22 cellular contexts compared by ENCODE assay signal in the genomic region with DNA sequence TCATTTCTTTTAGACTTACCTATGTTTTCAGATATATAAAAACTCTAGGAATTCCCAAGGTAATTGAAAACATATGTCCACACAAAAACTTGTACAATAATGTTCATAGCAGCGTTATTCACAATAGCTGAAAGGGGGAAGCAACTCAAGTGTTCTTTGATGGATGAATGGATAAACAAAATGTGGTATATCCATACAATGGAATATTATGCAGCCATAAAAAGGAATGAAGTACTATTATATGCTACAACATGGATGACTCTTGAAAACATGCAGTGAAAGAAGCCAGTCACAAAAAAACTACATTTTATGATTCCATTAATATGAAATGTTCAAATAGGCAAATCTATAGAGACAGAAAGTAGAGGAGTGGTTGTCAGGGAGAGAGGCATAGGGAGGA.
DNase-seq lines count a peak whose midpoint lies in the region; ATAC-seq, FAIRE-seq and TF ChIP-seq lines count a peak whose summit lies in the region.
"Had no signal": no experiment of that assay in that cellular context is flagged by ENCODE, and none has a peak within 500 bp of the region (broad histone marks: within the 10 kb centered on the region; RNA-seq: fewer than 3 reads in every experiment).

No MANE protein-coding gene starts in this region.

- no peak for ATAC-seq in SK-N-SH treated with all-trans-retinoic acid at 6 μM for 48 hours
- ATAC-seq in foreskin keratinocyte, result no peak
- ATAC-seq: gastrocnemius medialis had no signal

- H3K36me3 ChIP-seq in right atrium auricular region, result no peaks in the 10 kb centered on the region
- H3K36me3 ChIP-seq: brain microvascular endothelial cell, gastrocnemius medialis, Peyer's patch had no signal

- no peak overlapping the region for H3K4me3 ChIP-seq in right atrium auricular region
- H3K4me3 ChIP-seq: gastrocnemius medialis, Peyer's patch, SK-N-MC had no signal

- intact Hi-C loops in activated CD4-positive, alpha-beta T cell treated with anti-CD3 and anti-CD28 coated beads, Interleukin-2, amount 10 ng/mL, durations not matched to agents 24 days and 14 days (cut with micrococcal nuclease), result loop anchor here (5.0 to 10.0 kb wide), 4 partner anchors 125 to 948 kb away; partner anchors contain the start of gene DEGS1

- peaks cover 43% of the 10 kb centered on the region for H3K4me1 Mint-ChIP-seq in activated CD4-positive, alpha-beta T cell treated with anti-CD3 and anti-CD28 coated beads, Interleukin-2, amount 10 ng/mL, durations not matched to agents 24 days and 14 days

- no peak for DNase-seq in activated CD4-positive, alpha-beta T cell treated with anti-CD3 and anti-CD28 coated beads, Interleukin-2, amount 10 ng/mL, durations not matched to agents 24 days and 14 days
- no peak for DNase-seq in activated CD4-positive, alpha-beta T cell treated with anti-CD3 and anti-CD28 coated beads, Interleukin-2, amount 50 U/mL, for 1 hour
- DNase-seq in GM19239 (ENCODE audit: insufficient read length, low spot score), result no peak
- DNase-seq in foreskin keratinocyte, result no peak
- no peak for DNase-seq in AG08395 (ENCODE audit: low spot score)
- no peak for DNase-seq in GM10248 (ENCODE audit: extremely low spot score)
- no peak for DNase-seq in right atrium auricular region (ENCODE audit: low spot score)
- DNase-seq: activated CD4-positive, alpha-beta T cell treated with anti-CD3 and anti-CD28 coated beads, Interleukin-2, amount 50 U/mL, for 4 hours; activated gamma-delta T cell treated with Interleukin-2 at 50 U/mL for 16 hours; brain microvascular endothelial cell; C1 segment of cervical spinal cord; DMS153; gastrocnemius medialis; Kasumi-1; kidney glomerular epithelial cell; midbrain; NCI-H1105 treated with DMSO at 0.1 percent for 48 hours; NCI-H748 treated with DMSO at 0.1 percent for 48 hours; Peyer's patch had no signal

- no peaks in the 10 kb centered on the region for H3K9me3 ChIP-seq in right atrium auricular region
- H3K9me3 ChIP-seq: gastrocnemius medialis, Peyer's patch had no signal

- H3K36me3 Mint-ChIP-seq in activated CD4-positive, alpha-beta T cell treated with anti-CD3 and anti-CD28 coated beads, Interleukin-2, amount 10 ng/mL, durations not matched to agents 24 days and 14 days (ENCODE audit: low read depth), result no peaks in the 10 kb centered on the region

- no peak for TF ChIP-seq CTCF in foreskin keratinocyte (conservative IDR thresholded peaks at IDR 0.05)
- TF ChIP-seq CTCF in GM10248 (IDR thresholded peaks at IDR 0.05; ENCODE audit: control extremely low read depth, extremely low read depth, low read depth, missing control alignments), result no peak
- TF ChIP-seq CTCF in right atrium auricular region (IDR thresholded peaks at IDR 0.05), result no peak

- H3K4me1 ChIP-seq in foreskin keratinocyte (peaks cover 21% of the 10 kb centered on the region), right atrium auricular region (peaks cover 0 to 17% of the 10 kb centered on the region in 2 donors)

- H3K4me3 Mint-ChIP-seq in activated CD4-positive, alpha-beta T cell treated with anti-CD3 and anti-CD28 coated beads, Interleukin-2, amount 10 ng/mL, durations not matched to agents 24 days and 14 days, result peak overlapping the region; percentile 11

- H3K27me3 Mint-ChIP-seq in activated CD4-positive, alpha-beta T cell treated with anti-CD3 and anti-CD28 coated beads, Interleukin-2, amount 10 ng/mL, durations not matched to agents 24 days and 14 days, result no peaks in the 10 kb centered on the region

- CTCF ChIA-PET in GM10248 (lab: Yijun Ruan, JAX), result interaction anchor here (1.7 to 4.5 kb wide), 3 partner anchors 10 to 38 kb away, joined by 3 to 38 read pairs (median 24); no protein-coding TSS in a partner anchor

- peak overlapping the region; percentile 77 for H3K27ac Mint-ChIP-seq in activated CD4-positive, alpha-beta T cell treated with anti-CD3 and anti-CD28 coated beads, Interleukin-2, amount 10 ng/mL, durations not matched to agents 24 days and 14 days

- peak overlapping the region; percentile 95 for H3K27ac ChIP-seq in foreskin keratinocyte
- H3K27ac ChIP-seq in right atrium auricular region, result no peak overlapping the region

- H3K9me3 Mint-ChIP-seq in activated CD4-positive, alpha-beta T cell treated with anti-CD3 and anti-CD28 coated beads, Interleukin-2, amount 10 ng/mL, durations not matched to agents 24 days and 14 days, result peaks cover 9% of the 10 kb centered on the region

- H3K27me3 ChIP-seq in foreskin keratinocyte (no peaks in the 10 kb centered on the region), right atrium auricular region (no peaks in the 10 kb centered on the region)
- H3K27me3 ChIP-seq: brain microvascular endothelial cell, gastrocnemius medialis, Peyer's patch had no signal

- FAIRE-seq in GM19239 (lab: Jason Lieb, UNC), result peak; percentile 18
- FAIRE-seq: A204.1 had no signal

- POLR2A ChIA-PET in GM10248 (lab: Yijun Ruan, JAX), result no interaction called here

TF ChIP-seq in SK-N-SH treated with all-trans-retinoic acid at 6 μM for 48 hours, 23 proteins besides CTCF, POLR2A, EP300 and RAD21:
- TF ChIP-seq ZFP3 (CRISPR knock-in tag; IDR thresholded peaks at IDR 0.05) (no peak), ZNF8 (CRISPR knock-in tag; IDR thresholded peaks at IDR 0.05) (peak; percentile 100), TOX (CRISPR knock-in tag; IDR thresholded peaks at IDR 0.05; ENCODE audit: borderline replicate concordance) (no peak)
